14 cellular contexts compared by ENCODE assay signal in genomic region chr5:108339220-108339619, GRCh38.
"Had no signal": no experiment of that assay in that cellular context is flagged by ENCODE, and none has a peak within 500 bp of the region (broad histone marks: within the 10 kb centered on the region; RNA-seq: fewer than 3 reads in every experiment).

No MANE protein-coding gene starts in this region.

- H3K27ac Mint-ChIP-seq: activated B cell treated with CpG ODN at 0.5 μM for 24 hours; activated CD4-positive, alpha-beta T cell treated with anti-CD3 and anti-CD28 coated beads, Interleukin-2, amount 10 ng/mL, durations not matched to agents 7 days and 5 days; activated naive CD8-positive, alpha-beta T cell treated with anti-CD3 and anti-CD28 coated beads, Interleukin-2, amount 10 ng/mL, durations not matched to agents 7 days and 5 days; dendritic cell treated with granulocyte-macrophage colony-stimulating factor and Interleukin-4, amounts not matched to agents 40 ng/mL and 50 ng/mL, for 4 days; stimulated activated memory B cell treated with anti-CD40 and anti-IgM and Interleukin-4, amounts not matched to agents 10 μg/mL and 1 μg/mL and 100 μg/mL, for 72 hours had no signal

- H3K27me3 Mint-ChIP-seq: activated B cell treated with CpG ODN at 0.5 μM for 24 hours; activated CD4-positive, alpha-beta T cell treated with anti-CD3 and anti-CD28 coated beads, Interleukin-2, amount 10 ng/mL, durations not matched to agents 7 days and 5 days; activated naive CD8-positive, alpha-beta T cell treated with anti-CD3 and anti-CD28 coated beads, Interleukin-2, amount 10 ng/mL, durations not matched to agents 7 days and 5 days; dendritic cell treated with granulocyte-macrophage colony-stimulating factor and Interleukin-4, amounts not matched to agents 40 ng/mL and 50 ng/mL, for 4 days; effector memory CD8-positive, alpha-beta T cell; stimulated activated memory B cell treated with anti-CD40 and anti-IgM and Interleukin-4, amounts not matched to agents 10 μg/mL and 1 μg/mL and 100 μg/mL, for 72 hours had no signal

- H3K9me3 Mint-ChIP-seq: activated B cell treated with CpG ODN at 0.5 μM for 24 hours; activated CD4-positive, alpha-beta T cell treated with anti-CD3 and anti-CD28 coated beads, Interleukin-2, amount 10 ng/mL, durations not matched to agents 7 days and 5 days; activated naive CD8-positive, alpha-beta T cell treated with anti-CD3 and anti-CD28 coated beads, Interleukin-2, amount 10 ng/mL, durations not matched to agents 7 days and 5 days; dendritic cell treated with granulocyte-macrophage colony-stimulating factor and Interleukin-4, amounts not matched to agents 40 ng/mL and 50 ng/mL, for 4 days; effector memory CD8-positive, alpha-beta T cell; neural crest cell; stimulated activated memory B cell treated with anti-CD40 and anti-IgM and Interleukin-4, amounts not matched to agents 10 μg/mL and 1 μg/mL and 100 μg/mL, for 72 hours had no signal

- H3K4me1 Mint-ChIP-seq: activated B cell treated with CpG ODN at 0.5 μM for 24 hours; activated CD4-positive, alpha-beta T cell treated with anti-CD3 and anti-CD28 coated beads, Interleukin-2, amount 10 ng/mL, durations not matched to agents 7 days and 5 days; activated naive CD8-positive, alpha-beta T cell treated with anti-CD3 and anti-CD28 coated beads, Interleukin-2, amount 10 ng/mL, durations not matched to agents 7 days and 5 days; stimulated activated memory B cell treated with anti-CD40 and anti-IgM and Interleukin-4, amounts not matched to agents 10 μg/mL and 1 μg/mL and 100 μg/mL, for 72 hours had no signal

- DNase-seq: activated B cell treated with CpG ODN at 0.5 μM for 24 hours; activated CD4-positive, alpha-beta T cell treated with anti-CD3 and anti-CD28 coated beads, Interleukin-2, amount 10 ng/mL, durations not matched to agents 7 days and 5 days; activated naive CD4-positive, alpha-beta T cell; activated naive CD8-positive, alpha-beta T cell treated with anti-CD3 and anti-CD28 coated beads, Interleukin-2, amount 10 ng/mL, durations not matched to agents 7 days and 5 days; anterior cingulate cortex; effector memory CD8-positive, alpha-beta T cell; heart right ventricle; midbrain; stimulated activated CD4-positive, alpha-beta T cell treated with anti-CD3 and anti-CD28 coated beads, Interleukin-2, amount 100 ng/mL, for 48 hours; tibial artery had no signal

- ATAC-seq: effector memory CD8-positive, alpha-beta T cell; gastroesophageal sphincter; heart right ventricle; stimulated activated memory B cell treated with anti-CD40 and anti-IgM and Interleukin-4, amounts not matched to agents 10 μg/mL and 1 μg/mL and 100 μg/mL, for 72 hours had no signal

- H3K4me3 Mint-ChIP-seq: activated B cell treated with CpG ODN at 0.5 μM for 24 hours; activated CD4-positive, alpha-beta T cell treated with anti-CD3 and anti-CD28 coated beads, Interleukin-2, amount 10 ng/mL, durations not matched to agents 7 days and 5 days; activated naive CD8-positive, alpha-beta T cell treated with anti-CD3 and anti-CD28 coated beads, Interleukin-2, amount 10 ng/mL, durations not matched to agents 7 days and 5 days; dendritic cell treated with granulocyte-macrophage colony-stimulating factor and Interleukin-4, amounts not matched to agents 40 ng/mL and 50 ng/mL, for 4 days; effector memory CD8-positive, alpha-beta T cell; neural crest cell; stimulated activated memory B cell treated with anti-CD40 and anti-IgM and Interleukin-4, amounts not matched to agents 10 μg/mL and 1 μg/mL and 100 μg/mL, for 72 hours had no signal
